ENCODE assay signal across 18 cellular contexts in genomic region chr1:219495737-219496408, GRCh38.
DNase-seq lines count a peak whose midpoint lies in the region; TF ChIP-seq lines count a peak whose summit lies in the region.
"Had no signal": no experiment of that assay in that cellular context is flagged by ENCODE, and none has a peak within 500 bp of the region (broad histone marks: within the 10 kb centered on the region; RNA-seq: fewer than 3 reads in every experiment).

No MANE protein-coding gene starts in this region.

- no peak overlapping the region for H3K4me3 Mint-ChIP-seq in type B pancreatic cell
- H3K4me3 Mint-ChIP-seq: CD4-positive, alpha-beta T cell; GM23338; T-helper 1 cell treated with Interleukin-12 subunit alpha and Interleukin-12 subunit beta and Interleukin-4 antibody, amounts not matched to agents 30 μg/mL and 1 μg/mL, for 36 hours had no signal

- DNase-seq in NCI-H2107 treated with DMSO at 0.1 percent for 48 hours (lab: John Stamatoyannopoulos, UW; ENCODE audit: unreplicated experiment) = peak; percentile 16
- DNase-seq in NCI-H2107 (lab: John Stamatoyannopoulos, UW) = no peak
- peak; percentile 8 for DNase-seq in NCI-H1417 treated with DMSO at 0.1 percent for 48 hours (lab: John Stamatoyannopoulos, UW)
- DNase-seq in NCI-H774 (lab: John Stamatoyannopoulos, UW) = peak; percentile 21
- DNase-seq in globus pallidus (ENCODE audit: low spot score) = no peak
- no peak for DNase-seq in 8988T
- DNase-seq in type B pancreatic cell (ENCODE audit: extremely low spot score, unreplicated experiment) = no peak
- DNase-seq: CD4-positive, alpha-beta T cell; DMS79; HCEC 1CT; MM.1S; NCI-H2171; NCI-H446 treated with DMSO at 0.1 percent for 48 hours; NCI-H82; PC-3; SIG-M5 had no signal

- peaks cover 25% of the 10 kb centered on the region for H3K9me3 Mint-ChIP-seq in type B pancreatic cell
- H3K9me3 Mint-ChIP-seq: GM23338 had no signal

- H3K4me1 Mint-ChIP-seq in type B pancreatic cell (ENCODE audit: unreplicated experiment) = peaks cover 6% of the 10 kb centered on the region
- H3K4me1 Mint-ChIP-seq: GM23338 had no signal

- TF ChIP-seq CTCF in type B pancreatic cell (conservative IDR thresholded peaks at IDR 0.05) = no peak

- H3K27ac Mint-ChIP-seq in type B pancreatic cell = no peak overlapping the region
- H3K27ac Mint-ChIP-seq: CD4-positive, alpha-beta T cell; GM23338; T-helper 1 cell treated with Interleukin-12 subunit alpha and Interleukin-12 subunit beta and Interleukin-4 antibody, amounts not matched to agents 30 μg/mL and 1 μg/mL, for 36 hours had no signal

- peaks cover 3% of the 10 kb centered on the region for H3K27me3 Mint-ChIP-seq in type B pancreatic cell
- H3K27me3 Mint-ChIP-seq: CD4-positive, alpha-beta T cell had no signal

- peaks cover 3% of the 10 kb centered on the region for H3K36me3 Mint-ChIP-seq in type B pancreatic cell

Comparison
In these comparisons a context has a peak if more than half of its experiments do, and no peak if none do; other contexts are left out.
1. DNase-seq: peak in NCI-H2107 treated with DMSO at 0.1 percent for 48 hours (single experiment), NCI-H1417 treated with DMSO at 0.1 percent for 48 hours (single experiment) and NCI-H774 (single experiment); none in NCI-H2107 (single experiment), globus pallidus (single experiment), 8988T (single experiment) and type B pancreatic cell (single experiment).